ENCODE assay signal across 8 cellular contexts in genomic region chr10:43409385-43410109, GRCh38. TPM values are rescaled to one million over a fixed set of nuclear protein-coding genes. Genes with fewer than 3 reads are reported as not detected.
DNase-seq lines count a peak whose midpoint lies in the region; TF ChIP-seq lines count a peak whose summit lies in the region.

No MANE protein-coding gene starts in this region.

- H3K27me3 ChIP-seq in iPS DF 6.9 (ENCODE audit: control insufficient read depth, insufficient read depth, low read length) (no peaks in the 10 kb centered on the region), smooth muscle cell (ENCODE audit: low read depth) (no peaks in the 10 kb centered on the region)

- H3K9ac ChIP-seq in smooth muscle cell (ENCODE audit: low read depth), result peak overlapping the region; percentile 97

- WGBS in iPS DF 6.9 (ENCODE audit: insufficient coverage, insufficient read length), result no CpG with 5 or more reads among the region's 46 CpGs
- WGBS in smooth muscle cell (ENCODE audit: low lambda C conversion rate), result 31% methylated on average over 42 of the region's 46 CpGs

- peak; percentile 52 for DNase-seq in RPMI8226
- peak; percentile 77 for DNase-seq in activated naive CD4-positive, alpha-beta T cell treated with anti-CD3 and anti-CD28 coated beads, Interleukin-2, amount 50 U/mL, for 16 hours
- DNase-seq in iPS DF 6.9 (ENCODE audit: low read depth, low spot score), result no peak
- no peak for DNase-seq in smooth muscle cell (lab: John Stamatoyannopoulos, UW; ENCODE audit: unreplicated experiment)
- no peak for DNase-seq in superior temporal gyrus (ENCODE audit: extremely low spot score)
- no peak for DNase-seq in GF-D8 (lab: John Stamatoyannopoulos, UW)
- DNase-seq in NCI-H1105 treated with DMSO at 0.1 percent for 48 hours (lab: John Stamatoyannopoulos, UW), result no peak

- peaks cover 24% of the 10 kb centered on the region for H3K79me2 ChIP-seq in smooth muscle cell (ENCODE audit: low read depth)

- peak overlapping the region; percentile 36; the same call in 1 of the 2 replicates for H3K4me3 ChIP-seq in iPS DF 6.9 (ENCODE audit: low read length)
- peak overlapping the region; percentile 80 for H3K4me3 ChIP-seq in smooth muscle cell

- H3K4me2 ChIP-seq in smooth muscle cell, result peak overlapping the region; percentile 93

- in situ Hi-C loops in GM18951 (cut with MboI; ENCODE audit: low sequenced_read_pairs, unreplicated experiment), result no loop called here

- no peaks in the 10 kb centered on the region for H3K9me3 ChIP-seq in iPS DF 6.9 (ENCODE audit: control insufficient read depth, insufficient read depth, low read length)
- H3K9me3 ChIP-seq in smooth muscle cell (replicated peaks; ENCODE audit: low read depth), result no peaks in the 10 kb centered on the region

- peaks cover 7% of the 10 kb centered on the region for H3F3A ChIP-seq in smooth muscle cell (ENCODE audit: low read depth)

- no peaks in the 10 kb centered on the region; the same call in 1 of the 2 replicates for H3K4me1 ChIP-seq in iPS DF 6.9 (ENCODE audit: control insufficient read depth, insufficient read depth, low read length)
- peaks cover 13% of the 10 kb centered on the region for H3K4me1 ChIP-seq in smooth muscle cell (ENCODE audit: low read depth)

- TF ChIP-seq CTCF in smooth muscle cell (IDR thresholded peaks at IDR 0.05; ENCODE audit: borderline replicate concordance, insufficient read depth, poor library complexity, severe bottlenecking), result no peak

- peaks cover 33% of the 10 kb centered on the region for H4K20me1 ChIP-seq in smooth muscle cell (ENCODE audit: low read depth)

- TF ChIP-seq POLR2A in GM18951 (IDR thresholded peaks at IDR 0.05; ENCODE audit: extremely low read depth, insufficient read depth, insufficient read length), result peak; percentile 9

- H3K36me3 ChIP-seq in iPS DF 6.9 (ENCODE audit: control insufficient read depth, insufficient read depth, low read length) (no peaks in the 10 kb centered on the region), smooth muscle cell (ENCODE audit: low read depth) (no peaks in the 10 kb centered on the region)

- peak overlapping the region; percentile 64 for H2AFZ ChIP-seq in smooth muscle cell (ENCODE audit: low read depth)

- H3K27ac ChIP-seq in iPS DF 6.9 (ENCODE audit: low read length) (no peak overlapping the region), smooth muscle cell (ENCODE audit: low read depth) (peak overlapping the region; percentile 99)

RNA-seq across cellular contexts. Expression of gene HNRNPF, which starts 0.6 kb away (rescaled TPM):
- 112 and 119 TPM in 2 replicates for total RNA-seq in smooth muscle cell
- polyA plus RNA-seq in smooth muscle cell, result 71.9 and 83.9 TPM in 2 replicates

RNA-seq across cellular contexts. Expression of gene ZNF487, which starts 27.4 kb away (rescaled TPM):
- 6.4 and 9.6 TPM in 2 replicates for total RNA-seq in smooth muscle cell
- 4.6 and 5.1 TPM in 2 replicates for polyA plus RNA-seq in smooth muscle cell

RNA-seq across cellular contexts. Expression of gene FXYD4, which starts 38.1 kb away (rescaled TPM):
- total RNA-seq in smooth muscle cell, result not detected in 2 replicates
- not detected in 2 replicates for polyA plus RNA-seq in smooth muscle cell

Comparison
In these comparisons a context has a peak if more than half of its experiments do, and no peak if none do; other contexts are left out.
1. DNase-seq: peak in RPMI8226 (single experiment) and activated naive CD4-positive, alpha-beta T cell treated with anti-CD3 and anti-CD28 coated beads, Interleukin-2, amount 50 U/mL, for 16 hours (single experiment); none in iPS DF 6.9 (single experiment), smooth muscle cell (single experiment), superior temporal gyrus (single experiment), GF-D8 (single experiment) and NCI-H1105 treated with DMSO at 0.1 percent for 48 hours (single experiment).